ENCODE assay signal across 1 cellular context in the genomic region with DNA sequence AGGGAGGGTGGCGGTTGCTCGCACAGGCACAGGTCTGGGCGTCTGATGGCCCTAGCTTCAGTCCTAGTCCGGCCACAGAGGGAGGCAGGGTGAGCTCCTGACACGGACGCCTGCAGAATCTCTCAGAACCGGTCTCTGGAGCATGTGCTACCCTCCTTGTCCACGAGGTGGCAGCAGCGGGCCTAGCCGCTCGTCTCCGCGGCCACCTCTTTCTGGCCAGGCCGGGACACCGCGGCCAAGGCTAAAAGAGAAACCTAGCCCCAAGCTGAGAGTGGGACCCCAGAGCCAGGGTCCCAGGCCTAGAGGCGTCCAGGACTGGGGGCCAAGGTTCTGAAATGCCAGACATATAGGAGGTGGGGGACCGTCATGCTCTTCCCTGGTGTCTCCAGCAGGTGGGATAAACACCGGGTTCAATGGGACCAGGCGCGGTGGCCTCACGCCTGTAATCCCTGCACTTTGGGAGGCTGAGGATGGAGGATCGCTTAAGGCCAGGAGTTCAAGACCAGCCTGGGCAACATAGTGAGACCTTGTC.
TF ChIP-seq lines count a peak whose summit lies in the region.

No MANE protein-coding gene starts in this region.

TF ChIP-seq in K562, 482 proteins besides CTCF, POLR2A, EP300 and RAD21 (continues in another document):
- TF ChIP-seq, protein P1, sequence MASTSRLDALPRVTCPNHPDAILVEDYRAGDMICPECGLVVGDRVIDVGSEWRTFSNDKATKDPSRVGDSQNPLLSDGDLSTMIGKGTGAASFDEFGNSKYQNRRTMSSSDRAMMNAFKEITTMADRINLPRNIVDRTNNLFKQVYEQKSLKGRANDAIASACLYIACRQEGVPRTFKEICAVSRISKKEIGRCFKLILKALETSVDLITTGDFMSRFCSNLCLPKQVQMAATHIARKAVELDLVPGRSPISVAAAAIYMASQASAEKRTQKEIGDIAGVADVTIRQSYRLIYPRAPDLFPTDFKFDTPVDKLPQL (IDR thresholded peaks at IDR 0.05; ENCODE audit: extremely low read depth, insufficient read length) = no peak
- TF ChIP-seq, protein P2, sequence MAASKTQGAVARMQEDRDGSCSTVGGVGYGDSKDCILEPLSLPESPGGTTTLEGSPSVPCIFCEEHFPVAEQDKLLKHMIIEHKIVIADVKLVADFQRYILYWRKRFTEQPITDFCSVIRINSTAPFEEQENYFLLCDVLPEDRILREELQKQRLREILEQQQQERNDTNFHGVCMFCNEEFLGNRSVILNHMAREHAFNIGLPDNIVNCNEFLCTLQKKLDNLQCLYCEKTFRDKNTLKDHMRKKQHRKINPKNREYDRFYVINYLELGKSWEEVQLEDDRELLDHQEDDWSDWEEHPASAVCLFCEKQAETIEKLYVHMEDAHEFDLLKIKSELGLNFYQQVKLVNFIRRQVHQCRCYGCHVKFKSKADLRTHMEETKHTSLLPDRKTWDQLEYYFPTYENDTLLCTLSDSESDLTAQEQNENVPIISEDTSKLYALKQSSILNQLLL (CRISPR knock-in tag; IDR thresholded peaks at IDR 0.05; ENCODE audit: borderline replicate concordance) = no peak
- TF ChIP-seq RNF2 (IDR thresholded peaks at IDR 0.05) (no peak), TEAD1 (CRISPR knock-in tag; IDR thresholded peaks at IDR 0.05) (0 out of 4 replicates have a peak, but pooled peaks of 1 of the 2 experiments have one; percentile 12), CCNT2 (IDR thresholded peaks at IDR 0.05; ENCODE audit: borderline replicate concordance, extremely low read depth, insufficient read length, low read depth, low read length) (no peak), PURB (CRISPR knock-in tag; IDR thresholded peaks at IDR 0.05; ENCODE audit: low read depth) (no peak), KDM4B (IDR thresholded peaks at IDR 0.05; ENCODE audit: borderline replicate concordance in 2 of 2, low read depth in 1 of 2) (no peak), BMI1 (IDR thresholded peaks at IDR 0.05; ENCODE audit: low read length) (no peak), SMAD4 (CRISPR knock-in tag; conservative IDR thresholded peaks at IDR 0.05) (0 out of 2 replicates have a peak, but pooled peaks have one; percentile 26), PRMT5 (CRISPR knock-in tag; IDR thresholded peaks at IDR 0.05) (no peak), TAF7 (tag; IDR thresholded peaks at IDR 0.05) (no peak), ZNF121 (CRISPR knock-in tag; conservative IDR thresholded peaks at IDR 0.05) (no peak; the same call in 1 of the 2 replicates), ZNF436 (CRISPR knock-in tag; IDR thresholded peaks at IDR 0.05) (no peak), TCF7 (IDR thresholded peaks at IDR 0.05; ENCODE audit: borderline replicate concordance) (no peak), EGR1 (conservative IDR thresholded peaks at IDR 0.05) (no peak), IRF2 (CRISPR knock-in tag; IDR thresholded peaks at IDR 0.05) (no peak), ZBED1 (IDR thresholded peaks at IDR 0.05) (no peak), ZNF347 (CRISPR knock-in tag; IDR thresholded peaks at IDR 0.05; ENCODE audit: low read depth) (no peak), SPI1 (IDR thresholded peaks at IDR 0.05; ENCODE audit: borderline replicate concordance, low read depth, low read length) (no peak), GABPB1 (CRISPR knock-in tag; IDR thresholded peaks at IDR 0.05) (no peak), COPS2 (conservative IDR thresholded peaks at IDR 0.05) (no peak), LARP7 (IDR thresholded peaks at IDR 0.05) (no peak), HDAC8 (tag; IDR thresholded peaks at IDR 0.05) (no peak), ATF1 (CRISPR knock-in tag; IDR thresholded peaks at IDR 0.05) (no peak), ATF1 (tag; IDR thresholded peaks at IDR 0.05) (peak; percentile 34; the same call in 1 of the 2 replicates), ATF7 (IDR thresholded peaks at IDR 0.05) (peak; percentile 50), ESRRB (CRISPR knock-in tag; IDR thresholded peaks at IDR 0.05; ENCODE audit: borderline replicate concordance) (no peak), HDAC6 (IDR thresholded peaks at IDR 0.05; ENCODE audit: low read depth, low read length) (no peak), MECOM (CRISPR knock-in tag; IDR thresholded peaks at IDR 0.05) (no peak), PHB (CRISPR knock-in tag; IDR thresholded peaks at IDR 0.05) (no peak)
- TF ChIP-seq, protein P3, sequence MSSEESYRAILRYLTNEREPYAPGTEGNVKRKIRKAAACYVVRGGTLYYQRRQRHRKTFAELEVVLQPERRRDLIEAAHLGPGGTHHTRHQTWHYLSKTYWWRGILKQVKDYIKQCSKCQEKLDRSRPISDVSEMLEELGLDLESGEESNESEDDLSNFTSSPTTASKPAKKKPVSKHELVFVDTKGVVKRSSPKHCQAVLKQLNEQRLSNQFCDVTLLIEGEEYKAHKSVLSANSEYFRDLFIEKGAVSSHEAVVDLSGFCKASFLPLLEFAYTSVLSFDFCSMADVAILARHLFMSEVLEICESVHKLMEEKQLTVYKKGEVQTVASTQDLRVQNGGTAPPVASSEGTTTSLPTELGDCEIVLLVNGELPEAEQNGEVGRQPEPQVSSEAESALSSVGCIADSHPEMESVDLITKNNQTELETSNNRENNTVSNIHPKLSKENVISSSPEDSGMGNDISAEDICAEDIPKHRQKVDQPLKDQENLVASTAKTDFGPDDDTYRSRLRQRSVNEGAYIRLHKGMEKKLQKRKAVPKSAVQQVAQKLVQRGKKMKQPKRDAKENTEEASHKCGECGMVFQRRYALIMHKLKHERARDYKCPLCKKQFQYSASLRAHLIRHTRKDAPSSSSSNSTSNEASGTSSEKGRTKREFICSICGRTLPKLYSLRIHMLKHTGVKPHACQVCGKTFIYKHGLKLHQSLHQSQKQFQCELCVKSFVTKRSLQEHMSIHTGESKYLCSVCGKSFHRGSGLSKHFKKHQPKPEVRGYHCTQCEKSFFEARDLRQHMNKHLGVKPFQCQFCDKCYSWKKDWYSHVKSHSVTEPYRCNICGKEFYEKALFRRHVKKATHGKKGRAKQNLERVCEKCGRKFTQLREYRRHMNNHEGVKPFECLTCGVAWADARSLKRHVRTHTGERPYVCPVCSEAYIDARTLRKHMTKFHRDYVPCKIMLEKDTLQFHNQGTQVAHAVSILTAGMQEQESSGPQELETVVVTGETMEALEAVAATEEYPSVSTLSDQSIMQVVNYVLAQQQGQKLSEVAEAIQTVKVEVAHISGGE (CRISPR knock-in tag; IDR thresholded peaks at IDR 0.05) = no peak
- TF ChIP-seq, protein P4, sequence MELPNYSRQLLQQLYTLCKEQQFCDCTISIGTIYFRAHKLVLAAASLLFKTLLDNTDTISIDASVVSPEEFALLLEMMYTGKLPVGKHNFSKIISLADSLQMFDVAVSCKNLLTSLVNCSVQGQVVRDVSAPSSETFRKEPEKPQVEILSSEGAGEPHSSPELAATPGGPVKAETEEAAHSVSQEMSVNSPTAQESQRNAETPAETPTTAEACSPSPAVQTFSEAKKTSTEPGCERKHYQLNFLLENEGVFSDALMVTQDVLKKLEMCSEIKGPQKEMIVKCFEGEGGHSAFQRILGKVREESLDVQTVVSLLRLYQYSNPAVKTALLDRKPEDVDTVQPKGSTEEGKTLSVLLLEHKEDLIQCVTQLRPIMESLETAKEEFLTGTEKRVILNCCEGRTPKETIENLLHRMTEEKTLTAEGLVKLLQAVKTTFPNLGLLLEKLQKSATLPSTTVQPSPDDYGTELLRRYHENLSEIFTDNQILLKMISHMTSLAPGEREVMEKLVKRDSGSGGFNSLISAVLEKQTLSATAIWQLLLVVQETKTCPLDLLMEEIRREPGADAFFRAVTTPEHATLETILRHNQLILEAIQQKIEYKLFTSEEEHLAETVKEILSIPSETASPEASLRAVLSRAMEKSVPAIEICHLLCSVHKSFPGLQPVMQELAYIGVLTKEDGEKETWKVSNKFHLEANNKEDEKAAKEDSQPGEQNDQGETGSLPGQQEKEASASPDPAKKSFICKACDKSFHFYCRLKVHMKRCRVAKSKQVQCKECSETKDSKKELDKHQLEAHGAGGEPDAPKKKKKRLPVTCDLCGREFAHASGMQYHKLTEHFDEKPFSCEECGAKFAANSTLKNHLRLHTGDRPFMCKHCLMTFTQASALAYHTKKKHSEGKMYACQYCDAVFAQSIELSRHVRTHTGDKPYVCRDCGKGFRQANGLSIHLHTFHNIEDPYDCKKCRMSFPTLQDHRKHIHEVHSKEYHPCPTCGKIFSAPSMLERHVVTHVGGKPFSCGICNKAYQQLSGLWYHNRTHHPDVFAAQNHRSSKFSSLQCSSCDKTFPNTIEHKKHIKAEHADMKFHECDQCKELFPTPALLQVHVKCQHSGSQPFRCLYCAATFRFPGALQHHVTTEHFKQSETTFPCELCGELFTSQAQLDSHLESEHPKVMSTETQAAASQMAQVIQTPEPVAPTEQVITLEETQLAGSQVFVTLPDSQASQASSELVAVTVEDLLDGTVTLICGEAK (IDR thresholded peaks at IDR 0.05) = no peak
- TF ChIP-seq, protein P4 (CRISPR knock-in tag; IDR thresholded peaks at IDR 0.05) = no peak
- TF ChIP-seq, protein P5, sequence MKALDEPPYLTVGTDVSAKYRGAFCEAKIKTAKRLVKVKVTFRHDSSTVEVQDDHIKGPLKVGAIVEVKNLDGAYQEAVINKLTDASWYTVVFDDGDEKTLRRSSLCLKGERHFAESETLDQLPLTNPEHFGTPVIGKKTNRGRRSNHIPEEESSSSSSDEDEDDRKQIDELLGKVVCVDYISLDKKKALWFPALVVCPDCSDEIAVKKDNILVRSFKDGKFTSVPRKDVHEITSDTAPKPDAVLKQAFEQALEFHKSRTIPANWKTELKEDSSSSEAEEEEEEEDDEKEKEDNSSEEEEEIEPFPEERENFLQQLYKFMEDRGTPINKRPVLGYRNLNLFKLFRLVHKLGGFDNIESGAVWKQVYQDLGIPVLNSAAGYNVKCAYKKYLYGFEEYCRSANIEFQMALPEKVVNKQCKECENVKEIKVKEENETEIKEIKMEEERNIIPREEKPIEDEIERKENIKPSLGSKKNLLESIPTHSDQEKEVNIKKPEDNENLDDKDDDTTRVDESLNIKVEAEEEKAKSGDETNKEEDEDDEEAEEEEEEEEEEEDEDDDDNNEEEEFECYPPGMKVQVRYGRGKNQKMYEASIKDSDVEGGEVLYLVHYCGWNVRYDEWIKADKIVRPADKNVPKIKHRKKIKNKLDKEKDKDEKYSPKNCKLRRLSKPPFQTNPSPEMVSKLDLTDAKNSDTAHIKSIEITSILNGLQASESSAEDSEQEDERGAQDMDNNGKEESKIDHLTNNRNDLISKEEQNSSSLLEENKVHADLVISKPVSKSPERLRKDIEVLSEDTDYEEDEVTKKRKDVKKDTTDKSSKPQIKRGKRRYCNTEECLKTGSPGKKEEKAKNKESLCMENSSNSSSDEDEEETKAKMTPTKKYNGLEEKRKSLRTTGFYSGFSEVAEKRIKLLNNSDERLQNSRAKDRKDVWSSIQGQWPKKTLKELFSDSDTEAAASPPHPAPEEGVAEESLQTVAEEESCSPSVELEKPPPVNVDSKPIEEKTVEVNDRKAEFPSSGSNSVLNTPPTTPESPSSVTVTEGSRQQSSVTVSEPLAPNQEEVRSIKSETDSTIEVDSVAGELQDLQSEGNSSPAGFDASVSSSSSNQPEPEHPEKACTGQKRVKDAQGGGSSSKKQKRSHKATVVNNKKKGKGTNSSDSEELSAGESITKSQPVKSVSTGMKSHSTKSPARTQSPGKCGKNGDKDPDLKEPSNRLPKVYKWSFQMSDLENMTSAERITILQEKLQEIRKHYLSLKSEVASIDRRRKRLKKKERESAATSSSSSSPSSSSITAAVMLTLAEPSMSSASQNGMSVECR (CRISPR knock-in tag; IDR thresholded peaks at IDR 0.05) = no peak
- TF ChIP-seq, protein P6, sequence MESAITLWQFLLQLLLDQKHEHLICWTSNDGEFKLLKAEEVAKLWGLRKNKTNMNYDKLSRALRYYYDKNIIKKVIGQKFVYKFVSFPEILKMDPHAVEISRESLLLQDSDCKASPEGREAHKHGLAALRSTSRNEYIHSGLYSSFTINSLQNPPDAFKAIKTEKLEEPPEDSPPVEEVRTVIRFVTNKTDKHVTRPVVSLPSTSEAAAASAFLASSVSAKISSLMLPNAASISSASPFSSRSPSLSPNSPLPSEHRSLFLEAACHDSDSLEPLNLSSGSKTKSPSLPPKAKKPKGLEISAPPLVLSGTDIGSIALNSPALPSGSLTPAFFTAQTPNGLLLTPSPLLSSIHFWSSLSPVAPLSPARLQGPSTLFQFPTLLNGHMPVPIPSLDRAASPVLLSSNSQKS (CRISPR knock-in tag; IDR thresholded peaks at IDR 0.05) = no peak
- TF ChIP-seq, protein P7, sequence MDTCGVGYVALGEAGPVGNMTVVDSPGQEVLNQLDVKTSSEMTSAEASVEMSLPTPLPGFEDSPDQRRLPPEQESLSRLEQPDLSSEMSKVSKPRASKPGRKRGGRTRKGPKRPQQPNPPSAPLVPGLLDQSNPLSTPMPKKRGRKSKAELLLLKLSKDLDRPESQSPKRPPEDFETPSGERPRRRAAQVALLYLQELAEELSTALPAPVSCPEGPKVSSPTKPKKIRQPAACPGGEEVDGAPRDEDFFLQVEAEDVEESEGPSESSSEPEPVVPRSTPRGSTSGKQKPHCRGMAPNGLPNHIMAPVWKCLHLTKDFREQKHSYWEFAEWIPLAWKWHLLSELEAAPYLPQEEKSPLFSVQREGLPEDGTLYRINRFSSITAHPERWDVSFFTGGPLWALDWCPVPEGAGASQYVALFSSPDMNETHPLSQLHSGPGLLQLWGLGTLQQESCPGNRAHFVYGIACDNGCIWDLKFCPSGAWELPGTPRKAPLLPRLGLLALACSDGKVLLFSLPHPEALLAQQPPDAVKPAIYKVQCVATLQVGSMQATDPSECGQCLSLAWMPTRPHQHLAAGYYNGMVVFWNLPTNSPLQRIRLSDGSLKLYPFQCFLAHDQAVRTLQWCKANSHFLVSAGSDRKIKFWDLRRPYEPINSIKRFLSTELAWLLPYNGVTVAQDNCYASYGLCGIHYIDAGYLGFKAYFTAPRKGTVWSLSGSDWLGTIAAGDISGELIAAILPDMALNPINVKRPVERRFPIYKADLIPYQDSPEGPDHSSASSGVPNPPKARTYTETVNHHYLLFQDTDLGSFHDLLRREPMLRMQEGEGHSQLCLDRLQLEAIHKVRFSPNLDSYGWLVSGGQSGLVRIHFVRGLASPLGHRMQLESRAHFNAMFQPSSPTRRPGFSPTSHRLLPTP (IDR thresholded peaks at IDR 0.05; ENCODE audit: borderline replicate concordance, extremely low read depth, insufficient read length) = no peak
